In genomic region chr5:28632607-28633006, GRCh38 we compare ENCODE assay signal across 31 cellular contexts.
"Had no signal": no experiment of that assay in that cellular context is flagged by ENCODE, and none has a peak within 500 bp of the region (broad histone marks: within the 10 kb centered on the region; RNA-seq: fewer than 3 reads in every experiment).

No MANE protein-coding gene starts in this region.

- DNase-seq: activated CD4-positive, alpha-beta memory T cell treated with anti-CD3 and anti-CD28 coated beads for 36 hours; activated CD4-positive, alpha-beta T cell treated with anti-CD3 and anti-CD28 coated beads for 36 hours; activated CD4-positive, alpha-beta T cell treated with anti-CD3 and anti-CD28 coated beads, Interleukin-2, amount 10 ng/mL, durations not matched to agents 24 days and 14 days; activated CD4-positive, CD25-positive, alpha-beta regulatory T cell; activated CD4-positive, CD25-positive, alpha-beta regulatory T cell treated with anti-CD3 and anti-CD28 coated beads, Interleukin-2, amount 50 U/mL, for 72 hours; activated CD8-positive, alpha-beta memory T cell treated with anti-CD3 and anti-CD28 coated beads, Interleukin-2, amount 10 ng/mL, durations not matched to agents 7 days and 5 days; activated CD8-positive, alpha-beta memory T cell treated with anti-CD3 and anti-CD28 coated beads, Interleukin-2, amount 50 U/mL, for 4 hours; activated CD8-positive, alpha-beta T cell treated with anti-CD3 and anti-CD28 coated beads, Interleukin-2, amount 10 ng/mL, durations not matched to agents 7 days and 5 days; activated effector memory CD4-positive, alpha-beta T cell treated with anti-CD3 and anti-CD28 coated beads, Interleukin-2, amount 50 U/mL, for 16 hours; activated naive CD4-positive, alpha-beta T cell treated with anti-CD3 and anti-CD28 coated beads for 36 hours; activated naive CD8-positive, alpha-beta T cell treated with anti-CD3 and anti-CD28 coated beads for 36 hours; activated naive CD8-positive, alpha-beta T cell treated with anti-CD3 and anti-CD28 coated beads, Interleukin-2, amount 50 U/mL, for 24 hours; activated T-cell treated with anti-CD3 and anti-CD28 coated beads, Interleukin-2, amount 50 U/mL, for 1 hour; activated T-cell treated with anti-CD3 and anti-CD28 coated beads, Interleukin-2, amount 50 U/mL, for 48 hours; adrenal gland; amygdala; aorta; body of pancreas; central memory CD4-positive, alpha-beta T cell; cerebellar nuclear complex; colonic mucosa; effector CD8-positive, alpha-beta T cell; esophagus squamous epithelium; foreskin melanocyte; heart right ventricle; T-helper 17 cell; T1000 had no signal

- H3K36me3 ChIP-seq: adrenal gland, colonic mucosa, esophagus squamous epithelium, gastroesophageal sphincter, heart right ventricle had no signal

- H3K4me3 ChIP-seq: adrenal gland, body of pancreas, colonic mucosa, esophagus squamous epithelium, gastroesophageal sphincter, heart right ventricle had no signal

- H3K27ac ChIP-seq: adrenal gland, body of pancreas, colonic mucosa, epithelial cell of prostate, esophagus squamous epithelium, gastroesophageal sphincter, heart right ventricle had no signal

- FAIRE-seq: endometrium, endothelial cell of umbilical vein had no signal

- H3K4me1 ChIP-seq: adrenal gland, body of pancreas, colonic mucosa, esophagus squamous epithelium, gastroesophageal sphincter, heart right ventricle had no signal

- H3K27me3 ChIP-seq: adrenal gland, body of pancreas, colonic mucosa, esophagus squamous epithelium, gastroesophageal sphincter, heart right ventricle had no signal

- ATAC-seq: activated CD4-positive, alpha-beta T cell treated with anti-CD3 and anti-CD28 coated beads for 36 hours; activated CD8-positive, alpha-beta memory T cell treated with anti-CD3 and anti-CD28 coated beads, Interleukin-2, amount 10 ng/mL, durations not matched to agents 7 days and 5 days; activated CD8-positive, alpha-beta T cell treated with anti-CD3 and anti-CD28 coated beads, Interleukin-2, amount 10 ng/mL, durations not matched to agents 7 days and 5 days; activated naive CD8-positive, alpha-beta T cell treated with anti-CD3 and anti-CD28 coated beads, Interleukin-2, amount 50 U/mL, for 24 hours; body of pancreas; gastroesophageal sphincter; heart right ventricle; T-helper 17 cell had no signal

- H3K9me3 ChIP-seq: adrenal gland, body of pancreas, colonic mucosa, esophagus squamous epithelium, gastroesophageal sphincter had no signal
